ENCODE assay signal across 19 cellular contexts in genomic region chr12:53195516-53196420, GRCh38. TPM values are rescaled to one million over a fixed set of nuclear protein-coding genes. Genes with fewer than 3 reads are reported as not detected.
DNase-seq lines count a peak whose midpoint lies in the region; ATAC-seq and TF ChIP-seq lines count a peak whose summit lies in the region.
"Had no signal": no experiment of that assay in that cellular context is flagged by ENCODE, and none has a peak within 500 bp of the region (broad histone marks: within the 10 kb centered on the region; RNA-seq: fewer than 3 reads in every experiment).

No MANE protein-coding gene starts in this region.

- H3K27ac ChIP-seq in neural progenitor cell = no peak overlapping the region
- no peak overlapping the region for H3K27ac ChIP-seq in trophoblast cell (ENCODE audit: low read depth, low read length)
- H3K27ac ChIP-seq: foreskin keratinocyte, skin epidermis had no signal

- TF ChIP-seq CTCF in neural progenitor cell (IDR thresholded peaks at IDR 0.05) = no peak

- intact Hi-C loops in activated CD4-positive, alpha-beta T cell treated with anti-CD3 and anti-CD28 coated beads for 36 hours (cut with DNase I, micrococcal nuclease) = loop anchor here in 1 of 2 experiments (10.0 kb wide), 1 partner anchor 131 kb away; no protein-coding TSS in a partner anchor

- H3K9me3 ChIP-seq in neural progenitor cell (ENCODE audit: low read depth) (no peaks in the 10 kb centered on the region), trophoblast cell (ENCODE audit: insufficient read depth, low read depth, low read length) (no peaks in the 10 kb centered on the region)

- H3K79me1 ChIP-seq in trophoblast cell (ENCODE audit: low read length) = no peaks in the 10 kb centered on the region

- H3K27ac Mint-ChIP-seq in activated CD8-positive, alpha-beta memory T cell treated with anti-CD3 and anti-CD28 coated beads, Interleukin-2, amount 10 ng/mL, durations not matched to agents 7 days and 5 days = peak overlapping the region; percentile 34
- peak overlapping the region; percentile 77 for H3K27ac Mint-ChIP-seq in neural progenitor cell
- H3K27ac Mint-ChIP-seq in activated CD4-positive, alpha-beta T cell treated with anti-CD3 and anti-CD28 coated beads for 36 hours = no peak overlapping the region

- DNase-seq in activated CD8-positive, alpha-beta memory T cell treated with anti-CD3 and anti-CD28 coated beads, Interleukin-2, amount 10 ng/mL, durations not matched to agents 7 days and 5 days = no peak
- DNase-seq in activated CD8-positive, alpha-beta memory T cell treated with anti-CD3 and anti-CD28 coated beads, Interleukin-2, amount 50 U/mL, for 48 hours = no peak
- peak; percentile 72 for DNase-seq in HT-29 (ENCODE audit: low spot score)
- peak; percentile 53 for DNase-seq in astrocyte of the hippocampus (ENCODE audit: low read depth, low spot score)
- no peak for DNase-seq in neural progenitor cell (ENCODE audit: low spot score)
- DNase-seq in trophoblast cell = no peak
- DNase-seq in activated CD4-positive, alpha-beta T cell treated with anti-CD3 and anti-CD28 coated beads for 36 hours = no peak
- DNase-seq: activated CD4-positive, CD25-positive, alpha-beta regulatory T cell treated with anti-CD3 and anti-CD28 coated beads, Interleukin-2, amount 50 U/mL, for 72 hours; DMS 273 treated with DMSO at 0.1 percent for 48 hours; effector CD8-positive, alpha-beta T cell; foreskin keratinocyte; NCI-H1694; NCI-H510A treated with DMSO at 0.1 percent for 48 hours; occipital lobe had no signal

- H2AK5ac ChIP-seq in trophoblast cell (ENCODE audit: low read length) = no peak overlapping the region

- no peak overlapping the region for H3K23ac ChIP-seq in trophoblast cell (ENCODE audit: low read length)

- no peak overlapping the region for H3K4me3 Mint-ChIP-seq in activated CD8-positive, alpha-beta memory T cell treated with anti-CD3 and anti-CD28 coated beads, Interleukin-2, amount 10 ng/mL, durations not matched to agents 7 days and 5 days
- no peak overlapping the region for H3K4me3 Mint-ChIP-seq in neural progenitor cell
- H3K4me3 Mint-ChIP-seq in activated CD4-positive, alpha-beta T cell treated with anti-CD3 and anti-CD28 coated beads for 36 hours = no peak overlapping the region
- H3K4me3 Mint-ChIP-seq: stimulated activated naive CD8-positive, alpha-beta T cell treated with anti-CD3 and anti-CD28 coated beads, Interleukin-15, Interleukin-2, amounts not matched to agents 100 ng/mL and 50 ng/mL, for 24 hours had no signal

- no peak overlapping the region for H2AFZ ChIP-seq in neural progenitor cell (replicated peaks)
- H2AFZ ChIP-seq in trophoblast cell (ENCODE audit: insufficient read depth, low read length, poor library complexity) = no peak overlapping the region

- no CpG with 5 or more reads among the region's 10 CpGs for WGBS in trophoblast cell (ENCODE audit: extremely low coverage, insufficient coverage, insufficient read length)

- H4K8ac ChIP-seq in trophoblast cell (ENCODE audit: low read depth, low read length) = no peak overlapping the region

- H3K4ac ChIP-seq in trophoblast cell (ENCODE audit: low read depth, low read length) = no peak overlapping the region

- no peak overlapping the region for H3K9ac ChIP-seq in neural progenitor cell
- H3K9ac ChIP-seq in trophoblast cell (ENCODE audit: low read length) = no peak overlapping the region

- H4K12ac ChIP-seq in trophoblast cell (ENCODE audit: low read depth, low read length) = no peak overlapping the region

- H3K36me3 Mint-ChIP-seq in activated CD8-positive, alpha-beta memory T cell treated with anti-CD3 and anti-CD28 coated beads, Interleukin-2, amount 10 ng/mL, durations not matched to agents 7 days and 5 days = peaks cover 84% of the 10 kb centered on the region
- peaks cover 3% of the 10 kb centered on the region for H3K36me3 Mint-ChIP-seq in neural progenitor cell
- peaks cover 39% of the 10 kb centered on the region for H3K36me3 Mint-ChIP-seq in activated CD4-positive, alpha-beta T cell treated with anti-CD3 and anti-CD28 coated beads for 36 hours (ENCODE audit: low read depth)

- H3K27me3 ChIP-seq in neural progenitor cell = peaks cover 75% of the 10 kb centered on the region
- peaks cover 3% of the 10 kb centered on the region for H3K27me3 ChIP-seq in trophoblast cell (ENCODE audit: insufficient read depth, low read length)

- peaks cover 5% of the 10 kb centered on the region for H4K20me1 ChIP-seq in neural progenitor cell (ENCODE audit: low read depth)

- H3K14ac ChIP-seq in trophoblast cell (ENCODE audit: low read length) = no peak overlapping the region

- no peaks in the 10 kb centered on the region for H3K4me1 ChIP-seq in neural progenitor cell
- H3K4me1 ChIP-seq in trophoblast cell (ENCODE audit: control insufficient read depth in 1 of 2, insufficient read depth in 2 of 2, low read length in 2 of 2) = peaks cover 0 to 2% of the 10 kb centered on the region in 2 experiments
- H3K4me1 ChIP-seq: foreskin keratinocyte had no signal

- H2BK5ac ChIP-seq in trophoblast cell (ENCODE audit: low read depth, low read length, poor library complexity) = no peak overlapping the region

- CTCF ChIA-PET in activated CD8-positive, alpha-beta memory T cell treated with anti-CD3 and anti-CD28 coated beads, Interleukin-2, amount 10 ng/mL, durations not matched to agents 7 days and 5 days (lab: Charles Lee) = interaction anchor here (1.0 to 2.4 kb wide), 9 partner anchors 9 to 126 kb away, joined by 3 to 11 read pairs (median 7); partner anchors contain the start of genes AAAS, CSAD, ITGB7 and MYG1
- CTCF ChIA-PET in activated CD4-positive, alpha-beta T cell treated with anti-CD3 and anti-CD28 coated beads for 36 hours (lab: Charles Lee) = interaction anchor here (0.6 to 3.6 kb wide), 10 partner anchors 9 to 130 kb away, joined by 3 to 21 read pairs (median 5); partner anchors contain the start of genes CSAD and ESPL1

- POLR2A ChIA-PET in activated CD4-positive, alpha-beta T cell treated with anti-CD3 and anti-CD28 coated beads for 36 hours (lab: Charles Lee) = interaction anchor here (0.6 to 0.9 kb wide), 3 partner anchors 14 to 125 kb away, joined by 3 to 4 read pairs (median 4); no protein-coding TSS in a partner anchor

- no peak overlapping the region for H3K4me3 ChIP-seq in neural progenitor cell
- no peak overlapping the region for H3K4me3 ChIP-seq in trophoblast cell (ENCODE audit: low read depth, low read length)
- H3K4me3 ChIP-seq: skin epidermis had no signal

- no peaks in the 10 kb centered on the region for H3K27me3 Mint-ChIP-seq in activated CD8-positive, alpha-beta memory T cell treated with anti-CD3 and anti-CD28 coated beads, Interleukin-2, amount 10 ng/mL, durations not matched to agents 7 days and 5 days
- H3K27me3 Mint-ChIP-seq in neural progenitor cell (ENCODE audit: insufficient read depth, low read depth) = peaks cover 33% of the 10 kb centered on the region
- H3K27me3 Mint-ChIP-seq in activated CD4-positive, alpha-beta T cell treated with anti-CD3 and anti-CD28 coated beads for 36 hours = no peaks in the 10 kb centered on the region
- H3K27me3 Mint-ChIP-seq: stimulated activated naive CD8-positive, alpha-beta T cell treated with anti-CD3 and anti-CD28 coated beads, Interleukin-15, Interleukin-2, amounts not matched to agents 100 ng/mL and 50 ng/mL, for 24 hours had no signal

- no peak overlapping the region for H3K18ac ChIP-seq in trophoblast cell (ENCODE audit: low read length)

- H3K4me2 ChIP-seq in neural progenitor cell (no peak overlapping the region), trophoblast cell (ENCODE audit: low read length) (no peak overlapping the region)

- no peak for ATAC-seq in activated CD8-positive, alpha-beta memory T cell treated with anti-CD3 and anti-CD28 coated beads, Interleukin-2, amount 10 ng/mL, durations not matched to agents 7 days and 5 days
- no peak for ATAC-seq in HG03025 (IDR thresholded peaks at IDR 0.05; ENCODE audit: low FRiP score, unreplicated experiment)
- ATAC-seq in activated CD4-positive, alpha-beta T cell treated with anti-CD3 and anti-CD28 coated beads for 36 hours = no peak
- ATAC-seq: Panc1 had no signal

- H3K9me3 Mint-ChIP-seq in activated CD8-positive, alpha-beta memory T cell treated with anti-CD3 and anti-CD28 coated beads, Interleukin-2, amount 10 ng/mL, durations not matched to agents 7 days and 5 days (ENCODE audit: low read depth) = no peaks in the 10 kb centered on the region
- H3K9me3 Mint-ChIP-seq in neural progenitor cell = no peaks in the 10 kb centered on the region
- H3K9me3 Mint-ChIP-seq in activated CD4-positive, alpha-beta T cell treated with anti-CD3 and anti-CD28 coated beads for 36 hours (ENCODE audit: low read depth) = no peaks in the 10 kb centered on the region
- H3K9me3 Mint-ChIP-seq: stimulated activated naive CD8-positive, alpha-beta T cell treated with anti-CD3 and anti-CD28 coated beads, Interleukin-15, Interleukin-2, amounts not matched to agents 100 ng/mL and 50 ng/mL, for 24 hours had no signal

- H3K79me2 ChIP-seq in neural progenitor cell (ENCODE audit: low read depth) (no peaks in the 10 kb centered on the region), trophoblast cell (ENCODE audit: control insufficient read depth, insufficient read depth, low read length, poor library complexity) (no peaks in the 10 kb centered on the region)

- H3F3A ChIP-seq in neural progenitor cell (ENCODE audit: low read depth) = no peaks in the 10 kb centered on the region

- no peak overlapping the region for H2BK12ac ChIP-seq in trophoblast cell (ENCODE audit: low read length)

- H2BK120ac ChIP-seq in trophoblast cell (ENCODE audit: insufficient read depth, low read length, poor library complexity) = no peak overlapping the region

- H3K4me1 Mint-ChIP-seq in activated CD8-positive, alpha-beta memory T cell treated with anti-CD3 and anti-CD28 coated beads, Interleukin-2, amount 10 ng/mL, durations not matched to agents 7 days and 5 days = peaks cover 56% of the 10 kb centered on the region
- peaks cover 3% of the 10 kb centered on the region for H3K4me1 Mint-ChIP-seq in neural progenitor cell
- peaks cover 37% of the 10 kb centered on the region for H3K4me1 Mint-ChIP-seq in activated CD4-positive, alpha-beta T cell treated with anti-CD3 and anti-CD28 coated beads for 36 hours

- H3K36me3 ChIP-seq in neural progenitor cell (no peaks in the 10 kb centered on the region), trophoblast cell (ENCODE audit: control insufficient read depth in 1 of 2, insufficient read depth in 2 of 2, low read length in 2 of 2) (peaks cover 2 to 7% of the 10 kb centered on the region in 2 experiments)

- no peak overlapping the region for H4K91ac ChIP-seq in trophoblast cell (ENCODE audit: low read depth, low read length)

RNA-seq across cellular contexts. Expression of gene ITGB7, which starts 11.3 kb away (rescaled TPM):
- total RNA-seq in activated CD8-positive, alpha-beta memory T cell treated with anti-CD3 and anti-CD28 coated beads, Interleukin-2, amount 10 ng/mL, durations not matched to agents 7 days and 5 days = 100 to 1,000 TPM; 567 to 729 TPM
- total RNA-seq in HT-29 (2014; rRNA removed; shearing (Covaris generic)) = 8.1 and 11.4 TPM in 2 replicates
- 0.43 TPM in 1 of 2 replicates, not detected in the other for total RNA-seq in neural progenitor cell (ENCODE audit: low replicate concordance)
- 0.11 and 0.12 TPM in 2 replicates for polyA plus RNA-seq in trophoblast cell (2013)
- 10 to 100 TPM; 73.0 to 77.6 TPM for total RNA-seq in activated CD4-positive, alpha-beta T cell treated with anti-CD3 and anti-CD28 coated beads for 36 hours
- total RNA-seq: LHCN-M2, occipital lobe had no signal

RNA-seq across cellular contexts. Expression of gene CSAD, which starts 15.0 kb away (rescaled TPM):
- total RNA-seq in activated CD8-positive, alpha-beta memory T cell treated with anti-CD3 and anti-CD28 coated beads, Interleukin-2, amount 10 ng/mL, durations not matched to agents 7 days and 5 days = 10 to 100 TPM; 19.6 to 28.1 TPM
- 14.7 and 16.3 TPM in 2 replicates for total RNA-seq in HT-29 (2014; rRNA removed; shearing (Covaris generic))
- total RNA-seq in neural progenitor cell (ENCODE audit: low replicate concordance) = 26.9 and 33.0 TPM in 2 replicates
- 8.8 and 9.2 TPM in 2 replicates for polyA plus RNA-seq in trophoblast cell (2013)
- 10 to 100 TPM; 20.0 to 23.1 TPM for total RNA-seq in activated CD4-positive, alpha-beta T cell treated with anti-CD3 and anti-CD28 coated beads for 36 hours

RNA-seq across cellular contexts. Expression of gene ZNF740, which starts 15.2 kb away (rescaled TPM):
- total RNA-seq in activated CD8-positive, alpha-beta memory T cell treated with anti-CD3 and anti-CD28 coated beads, Interleukin-2, amount 10 ng/mL, durations not matched to agents 7 days and 5 days = 10 to 100 TPM; 35.8 to 47.0 TPM
- 8.1 and 8.8 TPM in 2 replicates for total RNA-seq in HT-29 (2014; rRNA removed; shearing (Covaris generic))
- 38.4 and 40.4 TPM in 2 replicates for total RNA-seq in neural progenitor cell (ENCODE audit: low replicate concordance)
- 7.0 and 7.6 TPM in 2 replicates for polyA plus RNA-seq in trophoblast cell (2013)
- 10 to 100 TPM; 34.9 to 40.2 TPM for total RNA-seq in activated CD4-positive, alpha-beta T cell treated with anti-CD3 and anti-CD28 coated beads for 36 hours

RNA-seq across cellular contexts. Expression of gene RARG, which starts 36.2 kb away (rescaled TPM):
- 10 to 100 TPM; 29.4 to 38.8 TPM for total RNA-seq in activated CD8-positive, alpha-beta memory T cell treated with anti-CD3 and anti-CD28 coated beads, Interleukin-2, amount 10 ng/mL, durations not matched to agents 7 days and 5 days
- total RNA-seq in HT-29 (2014; rRNA removed; shearing (Covaris generic)) = 89.7 and 92.5 TPM in 2 replicates
- 17.0 and 30.9 TPM in 2 replicates for total RNA-seq in neural progenitor cell (ENCODE audit: low replicate concordance)
- 9.8 and 10.0 TPM in 2 replicates for polyA plus RNA-seq in trophoblast cell (2013)
- total RNA-seq in activated CD4-positive, alpha-beta T cell treated with anti-CD3 and anti-CD28 coated beads for 36 hours = 10 to 100 TPM; 20.0 to 21.6 TPM

Comparison
In these comparisons a context has a peak if more than half of its experiments do, and no peak if none do; other contexts are left out.
1. DNase-seq: peak in HT-29 (single experiment) and astrocyte of the hippocampus (single experiment); none in activated CD8-positive, alpha-beta memory T cell treated with anti-CD3 and anti-CD28 coated beads, Interleukin-2, amount 10 ng/mL, durations not matched to agents 7 days and 5 days (single experiment), activated CD8-positive, alpha-beta memory T cell treated with anti-CD3 and anti-CD28 coated beads, Interleukin-2, amount 50 U/mL, for 48 hours (single experiment), neural progenitor cell (single experiment), trophoblast cell (0 of 2) and activated CD4-positive, alpha-beta T cell treated with anti-CD3 and anti-CD28 coated beads for 36 hours (single experiment).
2. RNA of gene ITGB7, which starts 11.3 kb away (total RNA-seq): 567 to 729 TPM in activated CD8-positive, alpha-beta memory T cell treated with anti-CD3 and anti-CD28 coated beads, Interleukin-2, amount 10 ng/mL, durations not matched to agents 7 days and 5 days; 73.0 to 77.6 TPM in activated CD4-positive, alpha-beta T cell treated with anti-CD3 and anti-CD28 coated beads for 36 hours, 8.1 to 11.4 TPM in HT-29 and 0.43 TPM in neural progenitor cell; every median in the first group is over 4 times any median in the second.